In genomic region chr15:53759333-53759975, GRCh38 we compare ENCODE assay signal across 10 cellular contexts. TPM values are rescaled to one million over a fixed set of nuclear protein-coding genes. Genes with fewer than 3 reads are reported as not detected.
A peak's percentile ranks its signal among the peaks of the same experiment; 100 is the strongest.
DNase-seq lines count a peak whose midpoint lies in the region; ATAC-seq and TF ChIP-seq lines count a peak whose summit lies in the region.
"Had no signal": no experiment of that assay in that cellular context is flagged by ENCODE, and none has a peak within 500 bp of the region (broad histone marks: within the 10 kb centered on the region; RNA-seq: fewer than 3 reads in every experiment).

WDR72 (minus strand) TSS chr15:53759663; CDS start chr15:53733149, 26,514 bp downstream.

- H3K9me3 ChIP-seq in lower lobe of right lung = no peaks in the 10 kb centered on the region

- H3K27me3 Mint-ChIP-seq in activated CD8-positive, alpha-beta T cell treated with anti-CD3 and anti-CD28 coated beads for 36 hours = peaks cover 30% of the 10 kb centered on the region
- H3K27me3 Mint-ChIP-seq in activated CD8-positive, alpha-beta T cell treated with anti-CD3 and anti-CD28 coated beads, Interleukin-2, amount 10 ng/mL, durations not matched to agents 7 days and 5 days (ENCODE audit: low read depth) = peaks cover 19% of the 10 kb centered on the region
- peaks cover 42% of the 10 kb centered on the region for H3K27me3 Mint-ChIP-seq in type B pancreatic cell

- intact Hi-C loops in activated CD8-positive, alpha-beta T cell treated with anti-CD3 and anti-CD28 coated beads for 36 hours (cut with micrococcal nuclease) = no loop called here
- intact Hi-C loops in lower lobe of right lung (cut with DNase I) = no loop called here

- no peaks in the 10 kb centered on the region for H3K36me3 Mint-ChIP-seq in activated CD8-positive, alpha-beta T cell treated with anti-CD3 and anti-CD28 coated beads for 36 hours (ENCODE audit: low read depth)
- no peaks in the 10 kb centered on the region for H3K36me3 Mint-ChIP-seq in activated CD8-positive, alpha-beta T cell treated with anti-CD3 and anti-CD28 coated beads, Interleukin-2, amount 10 ng/mL, durations not matched to agents 7 days and 5 days (ENCODE audit: low read depth)
- H3K36me3 Mint-ChIP-seq in type B pancreatic cell = no peaks in the 10 kb centered on the region

- H3K27ac ChIP-seq in coronary artery (no peak within 1 kb of the TSS), lower lobe of right lung (no peak within 1 kb of the TSS)

- peaks cover 12% of the 10 kb centered on the region for H3K27me3 ChIP-seq in lower lobe of right lung (ENCODE audit: low read depth)

- no peak within 1 kb of the TSS for H3K4me3 Mint-ChIP-seq in activated CD8-positive, alpha-beta T cell treated with anti-CD3 and anti-CD28 coated beads for 36 hours
- H3K4me3 Mint-ChIP-seq in activated CD8-positive, alpha-beta T cell treated with anti-CD3 and anti-CD28 coated beads, Interleukin-2, amount 10 ng/mL, durations not matched to agents 7 days and 5 days = no peak within 1 kb of the TSS
- peak within 1 kb of the TSS; percentile 82 for H3K4me3 Mint-ChIP-seq in type B pancreatic cell

- CTCF ChIA-PET in activated CD8-positive, alpha-beta T cell treated with anti-CD3 and anti-CD28 coated beads for 36 hours (lab: Charles Lee) = no interaction called here
- CTCF ChIA-PET in activated CD8-positive, alpha-beta T cell treated with anti-CD3 and anti-CD28 coated beads, Interleukin-2, amount 10 ng/mL, durations not matched to agents 7 days and 5 days (lab: Charles Lee) = no interaction called here

- no peak within 1 kb of the TSS for H3K27ac Mint-ChIP-seq in activated CD8-positive, alpha-beta T cell treated with anti-CD3 and anti-CD28 coated beads for 36 hours
- H3K27ac Mint-ChIP-seq in activated CD8-positive, alpha-beta T cell treated with anti-CD3 and anti-CD28 coated beads, Interleukin-2, amount 10 ng/mL, durations not matched to agents 7 days and 5 days = no peak within 1 kb of the TSS
- no peak within 1 kb of the TSS for H3K27ac Mint-ChIP-seq in type B pancreatic cell

- peak within 1 kb of the TSS; percentile 60 for H3K4me3 ChIP-seq in coronary artery
- peak within 1 kb of the TSS; percentile 54 for H3K4me3 ChIP-seq in lower lobe of right lung

- no peaks in the 10 kb centered on the region for H3K9me3 Mint-ChIP-seq in activated CD8-positive, alpha-beta T cell treated with anti-CD3 and anti-CD28 coated beads for 36 hours
- no peaks in the 10 kb centered on the region for H3K9me3 Mint-ChIP-seq in activated CD8-positive, alpha-beta T cell treated with anti-CD3 and anti-CD28 coated beads, Interleukin-2, amount 10 ng/mL, durations not matched to agents 7 days and 5 days (ENCODE audit: insufficient read depth)
- no peaks in the 10 kb centered on the region for H3K9me3 Mint-ChIP-seq in type B pancreatic cell

- no peaks in the 10 kb centered on the region for H3K36me3 ChIP-seq in lower lobe of right lung

- TF ChIP-seq CTCF in activated CD8-positive, alpha-beta T cell treated with anti-CD3 and anti-CD28 coated beads for 36 hours (IDR thresholded peaks at IDR 0.05) = no peak
- TF ChIP-seq CTCF in coronary artery (IDR thresholded peaks at IDR 0.05) (no peak), lower lobe of right lung (IDR thresholded peaks at IDR 0.05) (no peak), type B pancreatic cell (conservative IDR thresholded peaks at IDR 0.05) (no peak)

- POLR2A ChIA-PET in activated CD8-positive, alpha-beta T cell treated with anti-CD3 and anti-CD28 coated beads for 36 hours (lab: Charles Lee) = no interaction called here
- POLR2A ChIA-PET in activated CD8-positive, alpha-beta T cell treated with anti-CD3 and anti-CD28 coated beads, Interleukin-2, amount 10 ng/mL, durations not matched to agents 7 days and 5 days (lab: Charles Lee) = no interaction called here

- H3K4me1 ChIP-seq in lower lobe of right lung = no peaks in the 10 kb centered on the region

- peak; percentile 7 for DNase-seq in activated CD8-positive, alpha-beta T cell treated with anti-CD3 and anti-CD28 coated beads for 36 hours
- no peak for DNase-seq in activated CD8-positive, alpha-beta T cell treated with anti-CD3 and anti-CD28 coated beads, Interleukin-2, amount 10 ng/mL, durations not matched to agents 7 days and 5 days
- DNase-seq in coronary artery (ENCODE audit: low spot score) = no peak
- no peak for DNase-seq in lower lobe of right lung
- no peak for DNase-seq in type B pancreatic cell (ENCODE audit: extremely low spot score, unreplicated experiment)
- no peak for DNase-seq in NCI-H446 (lab: John Stamatoyannopoulos, UW)
- DNase-seq in hippocampal formation (lab: John Stamatoyannopoulos, UW) = no peak
- DNase-seq: activated naive CD4-positive, alpha-beta T cell treated with Interleukin-2 at 50 U/mL for 16 hours; NCI-H2171 had no signal

- peak; percentile 17 for ATAC-seq in activated CD8-positive, alpha-beta T cell treated with anti-CD3 and anti-CD28 coated beads for 36 hours
- no peak for ATAC-seq in activated CD8-positive, alpha-beta T cell treated with anti-CD3 and anti-CD28 coated beads, Interleukin-2, amount 10 ng/mL, durations not matched to agents 7 days and 5 days
- ATAC-seq in lower lobe of right lung (peak; percentile 77 to 93), HG03139 (IDR thresholded peaks at IDR 0.05; ENCODE audit: unreplicated experiment) (no peak)

- H3K4me1 Mint-ChIP-seq in activated CD8-positive, alpha-beta T cell treated with anti-CD3 and anti-CD28 coated beads for 36 hours (ENCODE audit: low read depth) = no peaks in the 10 kb centered on the region
- H3K4me1 Mint-ChIP-seq in activated CD8-positive, alpha-beta T cell treated with anti-CD3 and anti-CD28 coated beads, Interleukin-2, amount 10 ng/mL, durations not matched to agents 7 days and 5 days (ENCODE audit: low read depth) = no peaks in the 10 kb centered on the region
- no peaks in the 10 kb centered on the region for H3K4me1 Mint-ChIP-seq in type B pancreatic cell (ENCODE audit: unreplicated experiment)

RNA-seq across cellular contexts. Expression of gene WDR72, which starts in this region (rescaled TPM):
- total RNA-seq in activated CD8-positive, alpha-beta T cell treated with anti-CD3 and anti-CD28 coated beads for 36 hours = not detected
- not detected for total RNA-seq in activated CD8-positive, alpha-beta T cell treated with anti-CD3 and anti-CD28 coated beads, Interleukin-2, amount 10 ng/mL, durations not matched to agents 7 days and 5 days
- total RNA-seq in lower lobe of right lung = 1.5 TPM
- 2.0 and 6.9 TPM in 2 replicates for total RNA-seq in type B pancreatic cell (ENCODE audit: low replicate concordance)

Comparison
In these comparisons a context has a peak if more than half of its experiments do, and no peak if none do; other contexts are left out.
1. Peak in DNase-seq and ATAC-seq in activated CD8-positive, alpha-beta T cell treated with anti-CD3 and anti-CD28 coated beads for 36 hours; RNA of the gene not detected or under 1 TPM.
2. ATAC-seq: peak in lower lobe of right lung (2 of 2); none in activated CD8-positive, alpha-beta T cell treated with anti-CD3 and anti-CD28 coated beads, Interleukin-2, amount 10 ng/mL, durations not matched to agents 7 days and 5 days (single experiment) and HG03139 (single experiment).